Comparison of ENCODE assay signal across 17 cellular contexts in genomic region chr12:25718081-25718731, GRCh38.
"Had no signal": no experiment of that assay in that cellular context is flagged by ENCODE, and none has a peak within 500 bp of the region (broad histone marks: within the 10 kb centered on the region; RNA-seq: fewer than 3 reads in every experiment).

No MANE protein-coding gene starts in this region.

- DNase-seq: activated CD4-positive, alpha-beta memory T cell treated with anti-CD3 and anti-CD28 coated beads for 36 hours; activated CD4-positive, alpha-beta T cell treated with anti-CD3 and anti-CD28 coated beads for 36 hours; activated CD8-positive, alpha-beta memory T cell treated with anti-CD3 and anti-CD28 coated beads, Interleukin-2, amount 10 ng/mL, durations not matched to agents 7 days and 5 days; activated naive CD4-positive, alpha-beta T cell treated with anti-CD3 and anti-CD28 coated beads, Interleukin-2, amount 10 ng/mL, durations not matched to agents 7 days and 5 days; activated T-cell treated with anti-CD3 and anti-CD28 coated beads, Interleukin-2, amount 50 U/mL, for 24 hours; central memory CD4-positive, alpha-beta T cell; colonic mucosa; effector CD4-positive, alpha-beta T cell; islet precursor cell; left ventricle myocardium inferior; T-helper 1 cell had no signal

- H3K36me3 Mint-ChIP-seq: activated CD4-positive, alpha-beta memory T cell treated with anti-CD3 and anti-CD28 coated beads for 36 hours; activated CD8-positive, alpha-beta memory T cell treated with anti-CD3 and anti-CD28 coated beads, Interleukin-2, amount 10 ng/mL, durations not matched to agents 7 days and 5 days; activated naive CD4-positive, alpha-beta T cell treated with anti-CD3 and anti-CD28 coated beads, Interleukin-2, amount 10 ng/mL, durations not matched to agents 7 days and 5 days; memory B cell; natural killer cell treated with Interleukin-12 subunit alpha and Interleukin-12 subunit beta and Interleukin-15 and Interleukin-18, amount 100 ng/mL, for 72 hours; stimulated activated effector memory CD8-positive, alpha-beta T cell treated with anti-CD3 and anti-CD28 coated beads, Interleukin-12 subunit alpha, Interleukin-12 subunit beta, amount 100 ng/mL, for 72 hours had no signal

- H3K36me3 ChIP-seq: colonic mucosa, gastroesophageal sphincter, left ventricle myocardium inferior, thoracic aorta had no signal

- H3K27ac ChIP-seq: colonic mucosa, gastroesophageal sphincter, left ventricle myocardium inferior, thoracic aorta, VCaP had no signal

- H3K4me1 Mint-ChIP-seq: activated naive CD4-positive, alpha-beta T cell treated with anti-CD3 and anti-CD28 coated beads, Interleukin-2, amount 10 ng/mL, durations not matched to agents 7 days and 5 days; stimulated activated effector memory CD8-positive, alpha-beta T cell treated with anti-CD3 and anti-CD28 coated beads, Interleukin-12 subunit alpha, Interleukin-12 subunit beta, amount 100 ng/mL, for 72 hours had no signal

- H3K4me3 ChIP-seq: colonic mucosa, gastroesophageal sphincter, left ventricle myocardium inferior, thoracic aorta had no signal

- H3K27me3 Mint-ChIP-seq: activated naive CD4-positive, alpha-beta T cell treated with anti-CD3 and anti-CD28 coated beads, Interleukin-2, amount 10 ng/mL, durations not matched to agents 7 days and 5 days; activated T-cell treated with anti-CD3 and anti-CD28 coated beads, Interleukin-2, amount 50 U/mL, for 24 hours had no signal

- H3K4me3 Mint-ChIP-seq: activated CD4-positive, alpha-beta memory T cell treated with anti-CD3 and anti-CD28 coated beads for 36 hours; activated CD4-positive, alpha-beta T cell treated with anti-CD3 and anti-CD28 coated beads for 36 hours; activated CD8-positive, alpha-beta memory T cell treated with anti-CD3 and anti-CD28 coated beads, Interleukin-2, amount 10 ng/mL, durations not matched to agents 7 days and 5 days; activated naive CD4-positive, alpha-beta T cell treated with anti-CD3 and anti-CD28 coated beads, Interleukin-2, amount 10 ng/mL, durations not matched to agents 7 days and 5 days; activated T-cell treated with anti-CD3 and anti-CD28 coated beads, Interleukin-2, amount 50 U/mL, for 24 hours; memory B cell; natural killer cell treated with Interleukin-12 subunit alpha and Interleukin-12 subunit beta and Interleukin-15 and Interleukin-18, amount 100 ng/mL, for 72 hours; stimulated activated effector memory CD8-positive, alpha-beta T cell treated with anti-CD3 and anti-CD28 coated beads, Interleukin-12 subunit alpha, Interleukin-12 subunit beta, amount 100 ng/mL, for 72 hours had no signal

- H3K9me3 Mint-ChIP-seq: activated CD4-positive, alpha-beta memory T cell treated with anti-CD3 and anti-CD28 coated beads for 36 hours; activated naive CD4-positive, alpha-beta T cell treated with anti-CD3 and anti-CD28 coated beads, Interleukin-2, amount 10 ng/mL, durations not matched to agents 7 days and 5 days; activated T-cell treated with anti-CD3 and anti-CD28 coated beads, Interleukin-2, amount 50 U/mL, for 24 hours; memory B cell had no signal

- H3K27ac Mint-ChIP-seq: activated CD4-positive, alpha-beta memory T cell treated with anti-CD3 and anti-CD28 coated beads for 36 hours; activated CD4-positive, alpha-beta T cell treated with anti-CD3 and anti-CD28 coated beads for 36 hours; activated CD8-positive, alpha-beta memory T cell treated with anti-CD3 and anti-CD28 coated beads, Interleukin-2, amount 10 ng/mL, durations not matched to agents 7 days and 5 days; activated naive CD4-positive, alpha-beta T cell treated with anti-CD3 and anti-CD28 coated beads, Interleukin-2, amount 10 ng/mL, durations not matched to agents 7 days and 5 days; activated T-cell treated with anti-CD3 and anti-CD28 coated beads, Interleukin-2, amount 50 U/mL, for 24 hours; memory B cell; natural killer cell treated with Interleukin-12 subunit alpha and Interleukin-12 subunit beta and Interleukin-15 and Interleukin-18, amount 100 ng/mL, for 72 hours; stimulated activated effector memory CD8-positive, alpha-beta T cell treated with anti-CD3 and anti-CD28 coated beads, Interleukin-12 subunit alpha, Interleukin-12 subunit beta, amount 100 ng/mL, for 72 hours had no signal

- H3K4me1 ChIP-seq: colonic mucosa, gastroesophageal sphincter, left ventricle myocardium inferior had no signal

- H3K27me3 ChIP-seq: colonic mucosa, gastroesophageal sphincter had no signal

- ATAC-seq: activated CD4-positive, alpha-beta T cell treated with anti-CD3 and anti-CD28 coated beads for 36 hours; activated CD8-positive, alpha-beta memory T cell treated with anti-CD3 and anti-CD28 coated beads, Interleukin-2, amount 10 ng/mL, durations not matched to agents 7 days and 5 days; gastroesophageal sphincter; natural killer cell treated with Interleukin-12 subunit alpha and Interleukin-12 subunit beta and Interleukin-15 and Interleukin-18, amount 100 ng/mL, for 72 hours; stimulated activated effector memory CD8-positive, alpha-beta T cell treated with anti-CD3 and anti-CD28 coated beads, Interleukin-12 subunit alpha, Interleukin-12 subunit beta, amount 100 ng/mL, for 72 hours had no signal

- H3K9me3 ChIP-seq: colonic mucosa, gastroesophageal sphincter, left ventricle myocardium inferior, thoracic aorta had no signal
